20 cellular contexts compared by ENCODE assay signal in the genomic region with DNA sequence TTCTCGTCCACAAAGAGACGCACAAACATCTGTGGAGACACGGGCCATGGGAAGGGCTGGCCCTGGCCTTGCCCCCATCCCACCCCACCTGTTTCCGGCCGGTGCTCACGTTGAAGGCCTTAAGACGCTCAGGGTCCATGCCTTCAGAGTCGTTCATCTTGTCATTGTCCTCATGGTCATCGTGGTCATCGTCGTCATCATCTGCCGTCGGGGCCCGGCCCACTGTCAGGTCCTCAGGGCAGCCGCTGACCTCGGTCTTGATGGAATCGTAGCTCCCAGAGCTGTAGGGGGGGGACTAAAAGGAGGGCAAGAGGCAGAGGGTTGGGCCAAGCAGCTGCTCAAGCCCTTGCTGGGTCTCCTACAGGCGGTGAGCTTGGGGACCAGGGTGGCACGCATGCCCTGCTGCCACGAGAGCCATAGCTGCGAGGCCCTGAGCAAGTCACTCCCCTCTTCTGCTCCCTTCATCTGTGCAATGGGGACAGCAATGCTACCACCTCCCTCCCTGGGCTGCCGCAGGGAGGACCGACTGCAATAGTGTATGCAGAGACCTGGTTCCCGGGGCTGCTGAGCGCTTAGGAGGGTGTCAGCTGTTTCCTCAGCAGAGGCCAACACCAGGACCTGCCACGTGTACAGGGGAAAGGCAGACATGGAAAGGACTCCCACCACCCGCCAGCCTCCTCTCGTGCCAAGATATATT.
DNase-seq lines count a peak whose midpoint lies in the region; ATAC-seq and TF ChIP-seq lines count a peak whose summit lies in the region.
"Had no signal": no experiment of that assay in that cellular context is flagged by ENCODE, and none has a peak within 500 bp of the region (broad histone marks: within the 10 kb centered on the region; RNA-seq: fewer than 3 reads in every experiment).

No MANE protein-coding gene starts in this region.

- intact Hi-C loops in lower lobe of right lung (cut with DNase I), result no loop called here

- H3K36me3 ChIP-seq in lower lobe of right lung, result peaks cover 61% of the 10 kb centered on the region

- H3K9me3 ChIP-seq in lower lobe of right lung, result no peaks in the 10 kb centered on the region

- DNase-seq in activated naive CD8-positive, alpha-beta T cell treated with anti-CD3 and anti-CD28 coated beads, Interleukin-2, amount 50 U/mL, for 24 hours, result no peak
- no peak for DNase-seq in activated naive CD8-positive, alpha-beta T cell treated with anti-CD3 and anti-CD28 coated beads for 36 hours
- no peak for DNase-seq in central memory CD8-positive, alpha-beta T cell (ENCODE audit: low spot score in 2 of 2)
- DNase-seq in lower lobe of right lung, result peak; percentile 43
- DNase-seq in substantia nigra (lab: John Stamatoyannopoulos, UW), result no peak
- DNase-seq in stimulated activated CD4-positive, alpha-beta T cell treated with anti-CD3 and anti-CD28 coated beads, Interleukin-12 subunit alpha, Interleukin-12 subunit beta, amount 100 ng/mL, for 4 hours, result no peak
- DNase-seq in NCI-H2107 (lab: John Stamatoyannopoulos, UW), result no peak
- DNase-seq: 8988T, COR-L47, DMS153, EL, GM23248, NCI-H1048, NCI-H146, NCI-H2081 treated with DMSO at 0.1 percent for 48 hours, NCI-H226, NCI-H526, PC-9 had no signal

- H3K4me1 Mint-ChIP-seq in activated naive CD8-positive, alpha-beta T cell treated with anti-CD3 and anti-CD28 coated beads, Interleukin-2, amount 50 U/mL, for 24 hours, result peaks cover 5% of the 10 kb centered on the region
- peaks cover 7% of the 10 kb centered on the region for H3K4me1 Mint-ChIP-seq in activated naive CD8-positive, alpha-beta T cell treated with anti-CD3 and anti-CD28 coated beads for 36 hours
- peaks cover 22% of the 10 kb centered on the region for H3K4me1 Mint-ChIP-seq in central memory CD8-positive, alpha-beta T cell

- peaks cover 6% of the 10 kb centered on the region for H3K36me3 Mint-ChIP-seq in activated naive CD8-positive, alpha-beta T cell treated with anti-CD3 and anti-CD28 coated beads, Interleukin-2, amount 50 U/mL, for 24 hours (ENCODE audit: low read depth)
- peaks cover 4% of the 10 kb centered on the region for H3K36me3 Mint-ChIP-seq in activated naive CD8-positive, alpha-beta T cell treated with anti-CD3 and anti-CD28 coated beads for 36 hours
- peaks cover 24% of the 10 kb centered on the region for H3K36me3 Mint-ChIP-seq in central memory CD8-positive, alpha-beta T cell (ENCODE audit: insufficient read depth)

- H3K27me3 ChIP-seq in lower lobe of right lung (ENCODE audit: low read depth), result no peaks in the 10 kb centered on the region

- no peak for ATAC-seq in activated naive CD8-positive, alpha-beta T cell treated with anti-CD3 and anti-CD28 coated beads, Interleukin-2, amount 50 U/mL, for 24 hours
- no peak for ATAC-seq in central memory CD8-positive, alpha-beta T cell (replicated peaks; ENCODE audit: extremely low read depth, poor library complexity, severe bottlenecking)
- ATAC-seq in lower lobe of right lung, result no peak
- no peak for ATAC-seq in GM21529 (IDR thresholded peaks at IDR 0.05; ENCODE audit: unreplicated experiment)

- H3K27ac Mint-ChIP-seq in activated naive CD8-positive, alpha-beta T cell treated with anti-CD3 and anti-CD28 coated beads, Interleukin-2, amount 50 U/mL, for 24 hours, result peak overlapping the region; percentile 56
- no peak overlapping the region for H3K27ac Mint-ChIP-seq in activated naive CD8-positive, alpha-beta T cell treated with anti-CD3 and anti-CD28 coated beads for 36 hours
- H3K27ac Mint-ChIP-seq in central memory CD8-positive, alpha-beta T cell (ENCODE audit: low read depth), result peak overlapping the region; percentile 81

- no peak for TF ChIP-seq CTCF in lower lobe of right lung (IDR thresholded peaks at IDR 0.05)

- H3K27ac ChIP-seq in lower lobe of right lung (no peak overlapping the region), substantia nigra (ENCODE audit: low read depth, low read length, poor library complexity, severe bottlenecking) (peak overlapping the region; percentile 39)
- H3K27ac ChIP-seq: C4-2B, GM23248, PC-9 had no signal

- no peaks in the 10 kb centered on the region for H3K27me3 Mint-ChIP-seq in activated naive CD8-positive, alpha-beta T cell treated with anti-CD3 and anti-CD28 coated beads, Interleukin-2, amount 50 U/mL, for 24 hours
- H3K27me3 Mint-ChIP-seq in activated naive CD8-positive, alpha-beta T cell treated with anti-CD3 and anti-CD28 coated beads for 36 hours, result no peaks in the 10 kb centered on the region
- no peaks in the 10 kb centered on the region for H3K27me3 Mint-ChIP-seq in central memory CD8-positive, alpha-beta T cell

- H3K4me3 Mint-ChIP-seq in activated naive CD8-positive, alpha-beta T cell treated with anti-CD3 and anti-CD28 coated beads, Interleukin-2, amount 50 U/mL, for 24 hours, result no peak overlapping the region
- H3K4me3 Mint-ChIP-seq in activated naive CD8-positive, alpha-beta T cell treated with anti-CD3 and anti-CD28 coated beads for 36 hours, result no peak overlapping the region
- H3K4me3 Mint-ChIP-seq in central memory CD8-positive, alpha-beta T cell, result no peak overlapping the region

- H3K9me3 Mint-ChIP-seq in activated naive CD8-positive, alpha-beta T cell treated with anti-CD3 and anti-CD28 coated beads, Interleukin-2, amount 50 U/mL, for 24 hours, result no peaks in the 10 kb centered on the region
- no peaks in the 10 kb centered on the region for H3K9me3 Mint-ChIP-seq in activated naive CD8-positive, alpha-beta T cell treated with anti-CD3 and anti-CD28 coated beads for 36 hours
- no peaks in the 10 kb centered on the region for H3K9me3 Mint-ChIP-seq in central memory CD8-positive, alpha-beta T cell

- no peak overlapping the region for H3K4me3 ChIP-seq in lower lobe of right lung
- H3K4me3 ChIP-seq: GM23248, PC-9 had no signal

- peaks cover 54% of the 10 kb centered on the region for H3K4me1 ChIP-seq in lower lobe of right lung
